24 cellular contexts compared by ENCODE assay signal in the genomic region with DNA sequence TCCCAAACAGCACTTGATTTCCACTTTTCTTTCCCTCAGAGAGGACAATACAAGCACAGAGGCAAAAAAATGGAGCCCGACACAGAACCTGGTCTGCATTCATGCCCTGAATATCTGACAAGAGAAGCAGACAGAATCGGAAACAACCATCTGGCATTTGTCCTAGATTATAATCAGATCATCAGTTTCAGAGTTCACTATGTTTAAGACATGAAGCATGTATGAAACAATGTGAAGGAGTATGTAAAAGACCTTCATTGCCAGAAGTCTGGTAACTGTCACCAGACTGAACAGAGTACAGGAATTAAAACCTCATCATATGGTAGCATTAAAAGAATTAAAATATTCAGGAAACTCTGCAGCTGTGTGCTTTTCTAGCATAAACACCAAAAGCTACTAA.
"Had no signal": no experiment of that assay in that cellular context is flagged by ENCODE, and none has a peak within 500 bp of the region (broad histone marks: within the 10 kb centered on the region; RNA-seq: fewer than 3 reads in every experiment).

No MANE protein-coding gene starts in this region.

- H3K9me3 ChIP-seq: adrenal gland, ascending aorta, heart left ventricle, lower lobe of right lung, upper lobe of left lung, vagina had no signal

- DNase-seq: activated B cell treated with CpG ODN at 0.5 μM for 24 hours; activated CD4-positive, alpha-beta T cell treated with anti-CD3 and anti-CD28 coated beads, Interleukin-2, amount 50 U/mL, for 1 hour; activated CD8-positive, alpha-beta memory T cell treated with anti-CD3 and anti-CD28 coated beads, Interleukin-2, amount 10 ng/mL, durations not matched to agents 7 days and 5 days; activated CD8-positive, alpha-beta T cell treated with anti-CD3 and anti-CD28 coated beads for 36 hours; activated effector memory CD4-positive, alpha-beta T cell treated with Interleukin-2 at 50 U/mL for 16 hours; activated naive CD4-positive, alpha-beta T cell treated with Interleukin-2 at 50 U/mL for 16 hours; adrenal gland; brain microvascular endothelial cell; cortex of kidney; effector memory CD8-positive, alpha-beta T cell; foreskin keratinocyte; heart left ventricle; hypothalamus; immature natural killer cell; lower lobe of right lung; mesenchymal stem cell; natural killer cell; posterior cingulate gyrus; right cardiac atrium; stimulated activated CD4-positive, alpha-beta T cell treated with anti-CD3 and anti-CD28 coated beads, Interleukin-2, amount 100 ng/mL, for 48 hours; T-helper 1 cell; upper lobe of left lung had no signal

- H3K27ac ChIP-seq: adrenal gland, ascending aorta, brain microvascular endothelial cell, foreskin keratinocyte, heart left ventricle, lower lobe of right lung, upper lobe of left lung, vagina had no signal

- H3K27me3 ChIP-seq: adrenal gland, ascending aorta, brain microvascular endothelial cell, foreskin keratinocyte, heart left ventricle, upper lobe of left lung, vagina had no signal

- H3K4me1 ChIP-seq: ascending aorta, heart left ventricle, lower lobe of right lung, vagina had no signal

- H3K4me3 ChIP-seq: adrenal gland, ascending aorta, heart left ventricle, lower lobe of right lung, upper lobe of left lung, vagina had no signal
